Comparison of ENCODE assay signal across 22 cellular contexts in the genomic region with DNA sequence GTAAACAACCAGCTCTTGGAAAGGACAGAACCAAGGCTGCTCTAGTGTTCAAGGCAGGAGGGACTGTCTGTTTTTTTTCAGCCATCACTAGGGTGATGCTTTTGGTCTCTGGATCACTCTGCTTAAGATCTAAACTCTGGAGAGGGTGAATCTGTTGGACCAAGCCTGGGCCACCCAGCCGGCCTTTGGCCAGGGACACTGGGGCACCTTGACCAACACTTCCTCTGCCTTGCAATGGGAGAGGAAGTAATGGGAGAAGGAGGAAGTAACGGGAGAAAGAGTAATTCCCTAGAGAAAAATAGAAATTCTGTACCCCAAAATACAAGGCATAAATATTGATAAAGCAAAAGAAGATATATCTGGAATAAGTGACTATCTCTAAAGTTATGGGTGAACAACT. TPM values are rescaled to one million over a fixed set of nuclear protein-coding genes. Genes with fewer than 3 reads are reported as not detected.
DNase-seq lines count a peak whose midpoint lies in the region; ATAC-seq, FAIRE-seq and TF ChIP-seq lines count a peak whose summit lies in the region.
"Had no signal": no experiment of that assay in that cellular context is flagged by ENCODE, and none has a peak within 500 bp of the region (broad histone marks: within the 10 kb centered on the region; RNA-seq: fewer than 3 reads in every experiment).

No MANE protein-coding gene starts in this region.

- H3K27me3 ChIP-seq in astrocyte (ENCODE audit: insufficient read depth, low read length) (no peaks in the 10 kb centered on the region), upper lobe of right lung (no peaks in the 10 kb centered on the region), osteoblast (ENCODE audit: insufficient read depth, low read length) (no peaks in the 10 kb centered on the region)

- H3K9me3 ChIP-seq in astrocyte (ENCODE audit: insufficient read depth, low read depth, low read length) (no peaks in the 10 kb centered on the region), upper lobe of right lung (no peaks in the 10 kb centered on the region), osteoblast (ENCODE audit: low read depth, low read length) (no peaks in the 10 kb centered on the region)
- H3K9me3 ChIP-seq: A549, Caco-2 had no signal

- H3K4me1 ChIP-seq in astrocyte (ENCODE audit: insufficient read depth, low read length) (peaks cover 8% of the 10 kb centered on the region), upper lobe of right lung (no peaks in the 10 kb centered on the region), osteoblast (ENCODE audit: insufficient read depth, low read length) (peaks cover 10% of the 10 kb centered on the region)
- H3K4me1 ChIP-seq: Caco-2 had no signal

- no peak for FAIRE-seq in astrocyte (lab: Jason Lieb, UNC)
- FAIRE-seq: A549, D721Med, GM12891, GM19239 had no signal

- peaks cover 9% of the 10 kb centered on the region for H3K4me1 Mint-ChIP-seq in activated naive CD4-positive, alpha-beta T cell treated with anti-CD3 and anti-CD28 coated beads, Interleukin-2, amount 50 U/mL, for 24 hours
- peaks cover 2% of the 10 kb centered on the region for H3K4me1 Mint-ChIP-seq in astrocyte (ENCODE audit: low read depth, unreplicated experiment)
- H3K4me1 Mint-ChIP-seq: B cell; CD8-positive, alpha-beta memory T cell had no signal

- no peak overlapping the region for H3K4me3 Mint-ChIP-seq in activated naive CD4-positive, alpha-beta T cell treated with anti-CD3 and anti-CD28 coated beads, Interleukin-2, amount 50 U/mL, for 24 hours
- H3K4me3 Mint-ChIP-seq in astrocyte (ENCODE audit: unreplicated experiment), result no peak overlapping the region
- H3K4me3 Mint-ChIP-seq: B cell; CD14-positive monocyte; CD4-positive, alpha-beta memory T cell; CD4-positive, CD25-positive, alpha-beta regulatory T cell; CD8-positive, alpha-beta memory T cell had no signal

- H3K4me3 ChIP-seq in astrocyte (ENCODE audit: insufficient read depth, low read depth, low read length) (no peak overlapping the region), upper lobe of right lung (no peak overlapping the region), osteoblast (ENCODE audit: insufficient read depth, low read length) (no peak overlapping the region)
- H3K4me3 ChIP-seq: A549 had no signal

- H3K27ac ChIP-seq in astrocyte (ENCODE audit: low read depth, low read length), result no peak overlapping the region
- H3K27ac ChIP-seq in upper lobe of right lung, result no peak overlapping the region
- H3K27ac ChIP-seq in osteoblast (ENCODE audit: low read depth, low read length), result no peak overlapping the region
- H3K27ac ChIP-seq: 22Rv1, A549 had no signal

- no peaks in the 10 kb centered on the region for H3K36me3 ChIP-seq in astrocyte (ENCODE audit: insufficient read depth, low read length)
- no peaks in the 10 kb centered on the region for H3K36me3 ChIP-seq in upper lobe of right lung
- no peaks in the 10 kb centered on the region for H3K36me3 ChIP-seq in osteoblast (ENCODE audit: insufficient read depth, low read length)

- H3K27ac Mint-ChIP-seq in activated naive CD4-positive, alpha-beta T cell treated with anti-CD3 and anti-CD28 coated beads, Interleukin-2, amount 50 U/mL, for 24 hours, result peak overlapping the region; percentile 72
- H3K27ac Mint-ChIP-seq in astrocyte (ENCODE audit: unreplicated experiment), result peak overlapping the region; percentile 53
- H3K27ac Mint-ChIP-seq: B cell; CD4-positive, alpha-beta memory T cell; CD4-positive, CD25-positive, alpha-beta regulatory T cell; CD8-positive, alpha-beta memory T cell had no signal

- no peaks in the 10 kb centered on the region for H3K9me3 Mint-ChIP-seq in activated naive CD4-positive, alpha-beta T cell treated with anti-CD3 and anti-CD28 coated beads, Interleukin-2, amount 50 U/mL, for 24 hours
- peaks cover 9% of the 10 kb centered on the region for H3K9me3 Mint-ChIP-seq in astrocyte (ENCODE audit: unreplicated experiment)

- H3K36me3 Mint-ChIP-seq in activated naive CD4-positive, alpha-beta T cell treated with anti-CD3 and anti-CD28 coated beads, Interleukin-2, amount 50 U/mL, for 24 hours, result peaks cover 3% of the 10 kb centered on the region
- peaks cover 11% of the 10 kb centered on the region for H3K36me3 Mint-ChIP-seq in astrocyte (ENCODE audit: low read depth, unreplicated experiment)
- H3K36me3 Mint-ChIP-seq: CD14-positive monocyte; CD4-positive, alpha-beta memory T cell had no signal

- H3K4me2 ChIP-seq in astrocyte (ENCODE audit: low read length), result no peak overlapping the region
- no peak overlapping the region for H3K4me2 ChIP-seq in osteoblast (ENCODE audit: insufficient read depth, low read length)
- H3K4me2 ChIP-seq: A549 had no signal

- TF ChIP-seq CTCF in astrocyte (IDR thresholded peaks at IDR 0.05; ENCODE audit: insufficient read depth, low read depth, low read length) (no peak), upper lobe of right lung (IDR thresholded peaks at IDR 0.05) (no peak), osteoblast (IDR thresholded peaks at IDR 0.05; ENCODE audit: extremely low read depth, low read depth, low read length) (no peak)

- no peak overlapping the region for H3K9ac ChIP-seq in astrocyte (ENCODE audit: low read length)

- H3K27me3 Mint-ChIP-seq in activated naive CD4-positive, alpha-beta T cell treated with anti-CD3 and anti-CD28 coated beads, Interleukin-2, amount 50 U/mL, for 24 hours, result no peaks in the 10 kb centered on the region
- peaks cover 5% of the 10 kb centered on the region for H3K27me3 Mint-ChIP-seq in astrocyte (ENCODE audit: low read depth, unreplicated experiment)
- H3K27me3 Mint-ChIP-seq: B cell had no signal

- no peak overlapping the region for H2AFZ ChIP-seq in astrocyte (ENCODE audit: low read depth, low read length)
- H2AFZ ChIP-seq in osteoblast (ENCODE audit: low read length), result no peak overlapping the region

- H3K79me2 ChIP-seq in astrocyte (ENCODE audit: insufficient read depth, low read length) (no peaks in the 10 kb centered on the region), osteoblast (ENCODE audit: insufficient read depth, low read length) (no peaks in the 10 kb centered on the region)

- DNase-seq in activated naive CD4-positive, alpha-beta T cell treated with anti-CD3 and anti-CD28 coated beads, Interleukin-2, amount 50 U/mL, for 16 hours, result no peak
- DNase-seq in astrocyte (ENCODE audit: low read depth), result no peak
- no peak for DNase-seq in upper lobe of right lung
- DNase-seq in COR-L47 (lab: John Stamatoyannopoulos, UW), result no peak
- no peak for DNase-seq in osteoblast (ENCODE audit: insufficient read length, low spot score, missing footprints)
- DNase-seq: AML-193; C1 segment of cervical spinal cord; Caco-2; Calu3; CD4-positive, alpha-beta memory T cell; CD4-positive, CD25-positive, alpha-beta regulatory T cell; CD8-positive, alpha-beta memory T cell; DMS79 treated with DMSO at 0.1 percent for 48 hours; GF-D8 had no signal

- peak; percentile 39 for ATAC-seq in upper lobe of right lung
- ATAC-seq: A549 had no signal

- intact Hi-C loops in upper lobe of right lung (cut with DNase I), result no loop called here

- H4K20me1 ChIP-seq in astrocyte (ENCODE audit: insufficient read depth, low read length), result no peaks in the 10 kb centered on the region
- H4K20me1 ChIP-seq in osteoblast (ENCODE audit: insufficient read depth, low read length), result no peaks in the 10 kb centered on the region

RNA-seq across cellular contexts. Expression of gene CHRNA9, which starts 12.9 kb away (rescaled TPM):
- total RNA-seq in astrocyte, result 2.8 and 3.4 TPM in 2 replicates
- total RNA-seq in upper lobe of right lung, result not detected
- 0.36 and 0.59 TPM in 2 replicates for total RNA-seq in osteoblast
- total RNA-seq: B cell; Caco-2; Calu3; CD4-positive, alpha-beta memory T cell; CD4-positive, CD25-positive, alpha-beta regulatory T cell had no signal
